In the genomic region with DNA sequence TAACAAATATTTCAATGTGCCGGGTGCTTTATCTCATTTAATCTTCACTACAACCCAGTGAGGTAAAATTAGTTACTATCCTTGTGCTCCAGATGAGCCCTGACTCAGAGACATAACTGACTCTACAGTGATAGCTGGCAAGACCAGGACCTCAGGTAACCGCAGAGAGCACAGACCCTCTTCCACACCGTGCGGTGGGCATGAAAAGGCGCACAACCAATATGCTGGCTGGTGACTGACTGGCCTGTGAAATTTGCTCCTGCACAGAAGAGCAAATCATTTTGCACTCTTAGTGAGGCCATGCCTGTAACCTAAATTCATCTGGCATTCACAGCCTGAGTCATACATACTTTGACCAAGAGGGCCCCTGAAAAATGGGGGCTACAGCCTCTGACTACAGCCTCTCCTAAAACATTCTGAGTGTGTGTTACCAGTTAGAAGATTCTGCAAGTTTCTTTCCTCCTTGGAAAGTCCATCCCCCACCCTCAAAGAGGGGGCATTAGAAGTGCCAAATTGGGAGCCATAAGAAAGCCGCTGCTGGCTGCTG, we compare ENCODE assay signal across 27 cellular contexts. TPM values are rescaled to one million over a fixed set of nuclear protein-coding genes. Genes with fewer than 3 reads are reported as not detected.
DNase-seq lines count a peak whose midpoint lies in the region; ATAC-seq and TF ChIP-seq lines count a peak whose summit lies in the region.
"Had no signal": no experiment of that assay in that cellular context is flagged by ENCODE, and none has a peak within 500 bp of the region (broad histone marks: within the 10 kb centered on the region; RNA-seq: fewer than 3 reads in every experiment).

No MANE protein-coding gene starts in this region.

- no peak overlapping the region for H3K27ac ChIP-seq in foreskin keratinocyte
- H3K27ac ChIP-seq: A549, SJSA1, suprapubic skin, uterus had no signal

- no peaks in the 10 kb centered on the region for H3K9me3 ChIP-seq in Caco-2
- H3K9me3 ChIP-seq: A549, SJSA1, suprapubic skin, uterus had no signal

- intact Hi-C loops in Caco-2 (cut with micrococcal nuclease; ENCODE audit: unreplicated experiment), result no loop called here

- no peaks in the 10 kb centered on the region for H3K4me1 ChIP-seq in foreskin keratinocyte
- no peaks in the 10 kb centered on the region for H3K4me1 ChIP-seq in Caco-2
- H3K4me1 ChIP-seq: A549, suprapubic skin, uterus had no signal

- TF ChIP-seq CTCF in foreskin keratinocyte (conservative IDR thresholded peaks at IDR 0.05) (no peak), Caco-2 (IDR thresholded peaks at IDR 0.05; ENCODE audit: insufficient read depth in 1 of 2, low read depth in 1 of 2, low read length in 1 of 2, severe bottlenecking in 1 of 2, unreplicated experiment in 1 of 2) (no peak)

- no peaks in the 10 kb centered on the region for H3K27me3 ChIP-seq in foreskin keratinocyte
- no peaks in the 10 kb centered on the region for H3K27me3 ChIP-seq in Caco-2 (replicated peaks; ENCODE audit: control insufficient read depth, insufficient read depth, low read length)
- H3K27me3 ChIP-seq: SJSA1, suprapubic skin, uterus had no signal

- CTCF ChIA-PET in Caco-2 (lab: Charles Lee), result no interaction called here

- peaks cover 51% of the 10 kb centered on the region for H3K27me3 Mint-ChIP-seq in activated T-cell treated with anti-CD3 and anti-CD28 coated beads, Interleukin-2, amount 50 U/mL, for 72 hours (ENCODE audit: low read depth)
- H3K27me3 Mint-ChIP-seq in Caco-2 (ENCODE audit: insufficient read depth, unreplicated experiment), result peaks cover 5% of the 10 kb centered on the region

- no peak overlapping the region for H3K4me3 ChIP-seq in Caco-2 (ENCODE audit: low read depth, low read length)
- H3K4me3 ChIP-seq: A549, lung, SJSA1, suprapubic skin, uterus had no signal

- ATAC-seq in activated T-cell treated with anti-CD3 and anti-CD28 coated beads, Interleukin-2, amount 50 U/mL, for 72 hours (replicated peaks in 1 of 2), result peak; percentile 17 to 25
- ATAC-seq in foreskin keratinocyte, result peak; percentile 27
- ATAC-seq in HG02885 (IDR thresholded peaks at IDR 0.05; ENCODE audit: poor library complexity, unreplicated experiment), result no peak
- ATAC-seq in GM21367 (IDR thresholded peaks at IDR 0.05; ENCODE audit: unreplicated experiment), result no peak
- ATAC-seq: A549, HCT116 had no signal

- DNase-seq in activated T-cell treated with anti-CD3 and anti-CD28 coated beads, Interleukin-2, amount 50 U/mL, for 72 hours, result no peak
- DNase-seq in activated T-cell treated with anti-CD3 and anti-CD28 coated beads, Interleukin-2, amount 50 U/mL, for 48 hours, result no peak
- peak; percentile 38 for DNase-seq in LHCN-M2 (ENCODE audit: low read depth)
- DNase-seq in foreskin keratinocyte, result no peak
- no peak for DNase-seq in NCI-H2081 treated with DMSO at 0.1 percent for 48 hours (lab: John Stamatoyannopoulos, UW)
- DNase-seq in Caco-2, result no peak
- DNase-seq: activated CD4-positive, alpha-beta T cell treated with anti-CD3 and anti-CD28 coated beads, Interleukin-2, amount 50 U/mL, for 1 hour; activated CD8-positive, alpha-beta memory T cell treated with anti-CD3 and anti-CD28 coated beads, Interleukin-2, amount 50 U/mL, for 4 hours; activated gamma-delta T cell treated with Interleukin-2 at 50 U/mL for 16 hours; amygdala; MV-4-11; NCI-H1694 treated with DMSO at 0.1 percent for 48 hours; NCI-H345; retina; uterus had no signal

- BruUV-seq in Caco-2 (replicated peaks; lab: Mats Ljungman, UMichigan), result no TSS peak

- POLR2A ChIA-PET in Caco-2 (lab: Charles Lee), result no interaction called here

- no peaks in the 10 kb centered on the region for H3K9me3 Mint-ChIP-seq in activated T-cell treated with anti-CD3 and anti-CD28 coated beads, Interleukin-2, amount 50 U/mL, for 72 hours
- no peaks in the 10 kb centered on the region for H3K9me3 Mint-ChIP-seq in Caco-2 (ENCODE audit: unreplicated experiment)
- H3K9me3 Mint-ChIP-seq: T-helper 1 cell treated with Interleukin-12 subunit alpha and Interleukin-12 subunit beta and Interleukin-4 antibody, amounts not matched to agents 30 μg/mL and 1 μg/mL, for 36 hours had no signal

- no peaks in the 10 kb centered on the region for H3K36me3 ChIP-seq in Caco-2 (ENCODE audit: control insufficient read depth, insufficient read depth, low read length)
- H3K36me3 ChIP-seq: SJSA1, suprapubic skin, uterus had no signal

- peaks cover 6% of the 10 kb centered on the region for H3K4me1 Mint-ChIP-seq in activated T-cell treated with anti-CD3 and anti-CD28 coated beads, Interleukin-2, amount 50 U/mL, for 72 hours (ENCODE audit: low read depth)
- H3K4me1 Mint-ChIP-seq in Caco-2 (ENCODE audit: low read depth, unreplicated experiment), result no peaks in the 10 kb centered on the region

- no peaks in the 10 kb centered on the region for H3K36me3 Mint-ChIP-seq in activated T-cell treated with anti-CD3 and anti-CD28 coated beads, Interleukin-2, amount 50 U/mL, for 72 hours (ENCODE audit: insufficient read depth in 2 of 2)
- no peaks in the 10 kb centered on the region for H3K36me3 Mint-ChIP-seq in Caco-2 (ENCODE audit: insufficient read depth, unreplicated experiment)

- H3K4me3 Mint-ChIP-seq in activated T-cell treated with anti-CD3 and anti-CD28 coated beads, Interleukin-2, amount 50 U/mL, for 72 hours, result no peak overlapping the region
- H3K4me3 Mint-ChIP-seq in Caco-2 (ENCODE audit: unreplicated experiment), result no peak overlapping the region
- H3K4me3 Mint-ChIP-seq: T-helper 1 cell treated with Interleukin-12 subunit alpha and Interleukin-12 subunit beta and Interleukin-4 antibody, amounts not matched to agents 30 μg/mL and 1 μg/mL, for 36 hours had no signal

- H3K27ac Mint-ChIP-seq in activated T-cell treated with anti-CD3 and anti-CD28 coated beads, Interleukin-2, amount 50 U/mL, for 72 hours, result no peak overlapping the region
- H3K27ac Mint-ChIP-seq in Caco-2 (ENCODE audit: unreplicated experiment), result no peak overlapping the region
- H3K27ac Mint-ChIP-seq: T-helper 1 cell treated with Interleukin-12 subunit alpha and Interleukin-12 subunit beta and Interleukin-4 antibody, amounts not matched to agents 30 μg/mL and 1 μg/mL, for 36 hours had no signal

RNA-seq across cellular contexts. Expression of a gene that starts 22.4 kb away (rescaled TPM):
- total RNA-seq in activated T-cell treated with anti-CD3 and anti-CD28 coated beads, Interleukin-2, amount 50 U/mL, for 72 hours, result not detected
- total RNA-seq in LHCN-M2 (2014; rRNA removed), result 0.46 TPM in 1 of 2 replicates, not detected in the other
- not detected for polyA plus RNA-seq in LHCN-M2 (2012)
- total RNA-seq in foreskin keratinocyte, result not detected in 2 replicates
- not detected in 2 replicates for polyA plus RNA-seq in foreskin keratinocyte
- total RNA-seq in Caco-2 (2022), result not detected in 2 replicates
- total RNA-seq: dermis microvascular lymphatic vessel endothelial cell, kidney epithelial cell, lung, omental fat pad, SJSA1, suprapubic skin, uterus had no signal
- polyA plus RNA-seq: A549, BJ, lung had no signal

RNA-seq across cellular contexts. Expression of a gene that starts 39.9 kb away (rescaled TPM):
- 10 to 100 TPM; 33.1 to 35.2 TPM for total RNA-seq in activated T-cell treated with anti-CD3 and anti-CD28 coated beads, Interleukin-2, amount 50 U/mL, for 72 hours
- total RNA-seq in LHCN-M2 (2014; rRNA removed), result 25.4 and 30.8 TPM in 2 replicates
- 2.8 TPM for polyA plus RNA-seq in LHCN-M2 (2012)
- total RNA-seq in foreskin keratinocyte, result 20.1 and 20.7 TPM in 2 replicates
- 3.1 and 4.5 TPM in 2 replicates for polyA plus RNA-seq in foreskin keratinocyte
- total RNA-seq in Caco-2 (2022), result 33.3 and 36.5 TPM in 2 replicates

RNA-seq across cellular contexts. Expression of a gene that starts 40.3 kb away (rescaled TPM):
- 10 to 100 TPM; 25.1 to 31.0 TPM for total RNA-seq in activated T-cell treated with anti-CD3 and anti-CD28 coated beads, Interleukin-2, amount 50 U/mL, for 72 hours
- total RNA-seq in LHCN-M2 (2014; rRNA removed) (25.8 and 30.4 TPM in 2 replicates), foreskin keratinocyte (35.6 and 37.0 TPM in 2 replicates), Caco-2 (2022) (39.4 and 41.3 TPM in 2 replicates)
- 6.5 TPM for polyA plus RNA-seq in LHCN-M2 (2012)
- 8.2 and 10.9 TPM in 2 replicates for polyA plus RNA-seq in foreskin keratinocyte

Comparison
In these comparisons a context has a peak if more than half of its experiments do, and no peak if none do; other contexts are left out.
1. ATAC-seq: peak in activated T-cell treated with anti-CD3 and anti-CD28 coated beads, Interleukin-2, amount 50 U/mL, for 72 hours (2 of 2) and foreskin keratinocyte (single experiment); none in HG02885 (single experiment) and GM21367 (single experiment).